ENCODE assay signal across 14 cellular contexts in the genomic region with DNA sequence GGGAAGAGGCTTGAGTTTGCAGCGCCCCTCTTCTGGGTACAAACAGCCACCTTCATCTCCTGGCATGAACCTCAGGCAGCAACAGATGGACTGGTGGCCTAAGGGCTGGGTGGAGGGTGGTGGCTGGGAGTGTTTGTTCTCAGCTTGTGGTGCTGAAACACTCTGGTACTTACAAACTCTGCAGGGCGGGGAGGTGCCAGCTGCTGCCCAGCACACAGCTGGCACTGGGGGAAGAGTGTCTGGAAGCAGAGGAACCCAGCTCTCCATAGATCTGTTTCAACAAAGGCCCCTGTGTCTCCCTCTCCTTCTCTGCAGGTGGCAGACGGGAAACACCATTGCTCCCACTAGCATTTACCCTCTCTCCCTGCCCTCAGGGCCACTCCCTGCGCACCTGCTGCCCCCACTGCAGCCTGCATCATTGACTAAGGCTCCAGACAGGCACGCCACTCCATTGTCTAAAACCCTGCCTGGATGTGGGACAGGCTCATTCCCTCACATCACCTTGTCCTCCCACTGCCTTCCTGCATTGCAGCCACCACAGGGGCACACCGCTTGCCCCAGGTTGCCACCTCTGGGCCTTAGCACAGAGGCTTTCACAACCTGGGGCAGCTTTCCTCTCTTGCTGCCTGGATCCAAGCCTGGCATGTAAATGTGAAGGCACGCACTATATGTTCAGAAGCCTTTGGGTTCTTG. TPM values are rescaled to one million over a fixed set of nuclear protein-coding genes. Genes with fewer than 3 reads are reported as not detected.
DNase-seq lines count a peak whose midpoint lies in the region; ATAC-seq and TF ChIP-seq lines count a peak whose summit lies in the region.
"Had no signal": no experiment of that assay in that cellular context is flagged by ENCODE, and none has a peak within 500 bp of the region (broad histone marks: within the 10 kb centered on the region; RNA-seq: fewer than 3 reads in every experiment).

No MANE protein-coding gene starts in this region.

- DNase-seq in NCI-H2029 (lab: John Stamatoyannopoulos, UW) (peak; percentile 16), NCI-H2029 treated with DMSO at 0.1 percent for 48 hours (lab: John Stamatoyannopoulos, UW) (no peak), NCI-H345 treated with DMSO at 0.1 percent for 48 hours (lab: John Stamatoyannopoulos, UW; ENCODE audit: unreplicated experiment) (peak; percentile 87), head of caudate nucleus (peak; percentile 36 to 93 (median 80)), substantia nigra (lab: John Stamatoyannopoulos, UW) (peak in 43 of 49 donors; percentile 43 to 93 (median 78)), sciatic nerve (ENCODE audit: low spot score) (no peak), H9 (no peak)
- DNase-seq: 8988T; Caco-2; effector CD4-positive, alpha-beta T cell; OCI-M1 had no signal

- no peak overlapping the region for H3K4ac ChIP-seq in H9 (ENCODE audit: low read depth, low read length)

- H3K56ac ChIP-seq in H9 (ENCODE audit: insufficient read length, low read depth, low read length): no peak overlapping the region

- no peaks in the 10 kb centered on the region for H3K79me1 ChIP-seq in H9 (ENCODE audit: insufficient read depth, low read depth, low read length, poor library complexity, severe bottlenecking)

- H3K9me3 Mint-ChIP-seq in H9: no peaks in the 10 kb centered on the region

- no peaks in the 10 kb centered on the region for H3K9me3 ChIP-seq in H9 (ENCODE audit: control insufficient read depth, low read depth, low read length)
- H3K9me3 ChIP-seq: Caco-2 had no signal

- ATAC-seq in GM21360 (IDR thresholded peaks at IDR 0.05; ENCODE audit: unreplicated experiment) (no peak), sciatic nerve (no peak)

- TF ChIP-seq CTCF in H9 (conservative IDR thresholded peaks at IDR 0.05): no peak

- H2BK15ac ChIP-seq in H9 (ENCODE audit: low read depth, low read length): no peak overlapping the region

- no peak overlapping the region for H3K4me3 Mint-ChIP-seq in H9

- no peak overlapping the region for H2AFZ ChIP-seq in H9 (ENCODE audit: low read length)
- H2AFZ ChIP-seq: parathyroid adenoma had no signal

- no peak overlapping the region for H3K23ac ChIP-seq in H9 (ENCODE audit: insufficient read length, low read depth, low read length)

- H4K8ac ChIP-seq in H9 (replicated peaks; ENCODE audit: insufficient read length, low read depth, low read length): no peak overlapping the region

- H3K14ac ChIP-seq in H9 (ENCODE audit: insufficient read depth, low read length): no peak overlapping the region; the same call in 1 of the 2 replicates

- intact Hi-C loops in head of caudate nucleus (cut with DNase I): no loop called here
- intact Hi-C loops in sciatic nerve (cut with DNase I): no loop called here

- H4K91ac ChIP-seq in H9 (ENCODE audit: insufficient read length, low read depth, low read length): no peak overlapping the region

- H3K27me3 ChIP-seq in H9 (ENCODE audit: insufficient read depth, low read length): no peaks in the 10 kb centered on the region

- peaks cover 22 to 28% of the 10 kb centered on the region in 2 experiments for H3K4me1 Mint-ChIP-seq in H9

- no peak overlapping the region for H2AK5ac ChIP-seq in H9 (ENCODE audit: insufficient read length, low read length)

- H2BK5ac ChIP-seq in H9 (ENCODE audit: insufficient read length, low read length): no peak overlapping the region

- H3K27me3 Mint-ChIP-seq in H9 (ENCODE audit: low read depth): peaks cover 50% of the 10 kb centered on the region

- H3K23me2 ChIP-seq in H9 (ENCODE audit: insufficient read length, low read depth, low read length, poor library complexity, severe bottlenecking): no peaks in the 10 kb centered on the region

- no peak overlapping the region for H2BK20ac ChIP-seq in H9 (ENCODE audit: low read depth, low read length, poor library complexity, severe bottlenecking)

- H3K36me3 Mint-ChIP-seq in H9 (ENCODE audit: insufficient read depth in 1 of 3, low read depth in 3 of 3): no peaks in the 10 kb centered on the region

- no peaks in the 10 kb centered on the region for H3K79me2 ChIP-seq in H9 (ENCODE audit: insufficient read depth, low read length)
- H3K79me2 ChIP-seq: parathyroid adenoma had no signal

- H3K4me2 ChIP-seq in H9 (ENCODE audit: insufficient read depth, insufficient read length, low read length): no peak overlapping the region

- no peak overlapping the region for H2BK12ac ChIP-seq in H9 (ENCODE audit: insufficient read length, low read depth, low read length)

- H3K27ac ChIP-seq in substantia nigra (ENCODE audit: low read depth, low read length, poor library complexity, severe bottlenecking) (peak overlapping the region; percentile 96), H9 (ENCODE audit: insufficient read length, low read depth, low read length) (no peak overlapping the region)
- H3K27ac ChIP-seq: parathyroid adenoma had no signal

- no peak overlapping the region for H2BK120ac ChIP-seq in H9 (ENCODE audit: low read depth, low read length, poor library complexity, severe bottlenecking)

- no peak overlapping the region for H3T11ph ChIP-seq in H9 (ENCODE audit: low read length)

- peaks cover 3% of the 10 kb centered on the region; the same call in 1 of the 2 replicates for H3K4me1 ChIP-seq in H9 (ENCODE audit: insufficient read depth, low read length)
- H3K4me1 ChIP-seq: Caco-2, parathyroid adenoma had no signal

- H3K18ac ChIP-seq in H9 (ENCODE audit: insufficient read length, low read depth, low read length): no peak overlapping the region

- H3K9ac ChIP-seq in H9 (ENCODE audit: extremely low read depth, insufficient read length, low read length): no peak overlapping the region
- H3K9ac ChIP-seq: parathyroid adenoma had no signal

- no peak overlapping the region for H4K5ac ChIP-seq in H9 (ENCODE audit: insufficient read length, low read depth, low read length)

- WGBS in H9 (ENCODE audit: extremely low coverage, insufficient read length, low lambda C conversion rate): no CpG with 5 or more reads among the region's 7 CpGs

- H3K27ac Mint-ChIP-seq in H9: no peak overlapping the region

- H4K20me1 ChIP-seq in H9 (ENCODE audit: control insufficient read depth, insufficient read depth, insufficient read length): no peaks in the 10 kb centered on the region

RNA-seq across cellular contexts. Expression of a gene that starts 6.5 kb away (rescaled TPM):
- total RNA-seq in sciatic nerve (11.7 TPM), H9 (2021) (6.9 and 7.4 TPM in 2 replicates)
- total RNA-seq: T-helper 2 cell treated with Interferon-gamma antibody and Interleukin-4, amounts not matched to agents 100 ng/mL and 5 ng/mL, for 36 hours had no signal

Comparison
In these comparisons a context has a peak if more than half of its experiments do, and no peak if none do; other contexts are left out.
1. DNase-seq: peak in NCI-H2029 (single experiment), NCI-H345 treated with DMSO at 0.1 percent for 48 hours (single experiment), head of caudate nucleus (42 of 42) and substantia nigra (43 of 49); none in NCI-H2029 treated with DMSO at 0.1 percent for 48 hours (single experiment), sciatic nerve (single experiment) and H9 (single experiment).